10 cellular contexts compared by ENCODE assay signal in genomic region chr13:113410472-113411201, GRCh38. TPM values are rescaled to one million over a fixed set of nuclear protein-coding genes. Genes with fewer than 3 reads are reported as not detected.
DNase-seq lines count a peak whose midpoint lies in the region; ATAC-seq, FAIRE-seq and TF ChIP-seq lines count a peak whose summit lies in the region.
"Had no signal": no experiment of that assay in that cellular context is flagged by ENCODE, and none has a peak within 500 bp of the region (broad histone marks: within the 10 kb centered on the region; RNA-seq: fewer than 3 reads in every experiment).

No MANE protein-coding gene starts in this region.

- TF ChIP-seq CTCF in astrocyte (IDR thresholded peaks at IDR 0.05; ENCODE audit: insufficient read depth, low read depth, low read length) = no peak

- peaks cover 0 to 2% of the 10 kb centered on the region in 2 donors for H3K9me3 Mint-ChIP-seq in activated T-cell treated with anti-CD3 and anti-CD28 coated beads, Interleukin-2, amount 50 U/mL, for 72 hours
- peaks cover 2% of the 10 kb centered on the region for H3K9me3 Mint-ChIP-seq in activated T-cell treated with anti-CD3 and anti-CD28 coated beads, Interleukin-2, amount 50 U/mL, for 24 hours
- peaks cover 2% of the 10 kb centered on the region for H3K9me3 Mint-ChIP-seq in astrocyte (ENCODE audit: unreplicated experiment)
- H3K9me3 Mint-ChIP-seq: CD8-positive, alpha-beta memory T cell had no signal

- H3K4me1 ChIP-seq in astrocyte (ENCODE audit: insufficient read depth, low read length) (peaks cover 31% of the 10 kb centered on the region), urinary bladder (ENCODE audit: insufficient read depth) (no peaks in the 10 kb centered on the region)

- no peaks in the 10 kb centered on the region for H3K4me1 Mint-ChIP-seq in activated T-cell treated with anti-CD3 and anti-CD28 coated beads, Interleukin-2, amount 50 U/mL, for 72 hours (ENCODE audit: low read depth)
- no peaks in the 10 kb centered on the region for H3K4me1 Mint-ChIP-seq in activated T-cell treated with anti-CD3 and anti-CD28 coated beads, Interleukin-2, amount 50 U/mL, for 24 hours (ENCODE audit: low read depth)
- H3K4me1 Mint-ChIP-seq in astrocyte (ENCODE audit: low read depth, unreplicated experiment) = peaks cover 14% of the 10 kb centered on the region
- H3K4me1 Mint-ChIP-seq: CD8-positive, alpha-beta memory T cell; GM23338 had no signal

- H3K27me3 ChIP-seq in astrocyte (ENCODE audit: insufficient read depth, low read length) = no peaks in the 10 kb centered on the region

- no peaks in the 10 kb centered on the region for H3K27me3 Mint-ChIP-seq in activated T-cell treated with anti-CD3 and anti-CD28 coated beads, Interleukin-2, amount 50 U/mL, for 72 hours (ENCODE audit: low read depth)
- H3K27me3 Mint-ChIP-seq in activated T-cell treated with anti-CD3 and anti-CD28 coated beads, Interleukin-2, amount 50 U/mL, for 24 hours = peaks cover 22% of the 10 kb centered on the region
- peaks cover 26% of the 10 kb centered on the region for H3K27me3 Mint-ChIP-seq in astrocyte (ENCODE audit: low read depth, unreplicated experiment)

- H3K27ac ChIP-seq in astrocyte (ENCODE audit: low read depth, low read length) = peak overlapping the region; percentile 98
- H3K27ac ChIP-seq in urinary bladder (ENCODE audit: low read depth) = peak overlapping the region; percentile 92

- no peaks in the 10 kb centered on the region for H3K79me2 ChIP-seq in astrocyte (ENCODE audit: insufficient read depth, low read length)

- H3K36me3 Mint-ChIP-seq in activated T-cell treated with anti-CD3 and anti-CD28 coated beads, Interleukin-2, amount 50 U/mL, for 72 hours (ENCODE audit: insufficient read depth in 2 of 2) = peaks cover 0 to 2% of the 10 kb centered on the region in 2 donors
- no peaks in the 10 kb centered on the region for H3K36me3 Mint-ChIP-seq in activated T-cell treated with anti-CD3 and anti-CD28 coated beads, Interleukin-2, amount 50 U/mL, for 24 hours (ENCODE audit: low read depth)
- no peaks in the 10 kb centered on the region for H3K36me3 Mint-ChIP-seq in astrocyte (ENCODE audit: low read depth, unreplicated experiment)
- H3K36me3 Mint-ChIP-seq: CD8-positive, alpha-beta memory T cell had no signal

- no peaks in the 10 kb centered on the region for H3K36me3 ChIP-seq in astrocyte (ENCODE audit: insufficient read depth, low read length)
- no peaks in the 10 kb centered on the region for H3K36me3 ChIP-seq in urinary bladder (ENCODE audit: insufficient read depth)

- H3K4me3 Mint-ChIP-seq in activated T-cell treated with anti-CD3 and anti-CD28 coated beads, Interleukin-2, amount 50 U/mL, for 72 hours = no peak overlapping the region
- no peak overlapping the region for H3K4me3 Mint-ChIP-seq in activated T-cell treated with anti-CD3 and anti-CD28 coated beads, Interleukin-2, amount 50 U/mL, for 24 hours
- H3K4me3 Mint-ChIP-seq in astrocyte (ENCODE audit: unreplicated experiment) = no peak overlapping the region
- H3K4me3 Mint-ChIP-seq: CD8-positive, alpha-beta memory T cell; GM23338 had no signal

- in situ Hi-C loops in KBM-7 (cut with MboI; ENCODE audit: low pct_unique_long_range_greater_than_20kb, low sequenced_read_pairs) = no loop called here

- WGBS in urinary bladder = 50% methylated on average over 34 of the region's 34 CpGs

- peak overlapping the region; percentile 83 for H3K4me2 ChIP-seq in astrocyte (ENCODE audit: low read length)
- H3K4me2 ChIP-seq: GM23338 had no signal

- peak overlapping the region; percentile 14 for H2AFZ ChIP-seq in astrocyte (ENCODE audit: low read depth, low read length)
- H2AFZ ChIP-seq: GM23338 had no signal

- no peaks in the 10 kb centered on the region for H3K9me3 ChIP-seq in astrocyte (ENCODE audit: insufficient read depth, low read depth, low read length)

- no peak overlapping the region for H3K27ac Mint-ChIP-seq in activated T-cell treated with anti-CD3 and anti-CD28 coated beads, Interleukin-2, amount 50 U/mL, for 72 hours
- no peak overlapping the region for H3K27ac Mint-ChIP-seq in activated T-cell treated with anti-CD3 and anti-CD28 coated beads, Interleukin-2, amount 50 U/mL, for 24 hours
- peak overlapping the region; percentile 93 for H3K27ac Mint-ChIP-seq in astrocyte (ENCODE audit: unreplicated experiment)
- H3K27ac Mint-ChIP-seq: CD8-positive, alpha-beta memory T cell; GM23338 had no signal

- peak overlapping the region; percentile 47 for H3K4me3 ChIP-seq in astrocyte (ENCODE audit: insufficient read depth, low read depth, low read length)
- H3K4me3 ChIP-seq in urinary bladder (ENCODE audit: low read depth, low read length) = no peak overlapping the region
- H3K4me3 ChIP-seq: GM23338 had no signal

- peak in 1 of 2 donors; percentile 9 for DNase-seq in activated T-cell treated with anti-CD3 and anti-CD28 coated beads, Interleukin-2, amount 50 U/mL, for 72 hours
- DNase-seq in activated T-cell treated with anti-CD3 and anti-CD28 coated beads, Interleukin-2, amount 50 U/mL, for 24 hours = no peak
- peak; percentile 83 for DNase-seq in astrocyte (ENCODE audit: low read depth)
- DNase-seq in left kidney (ENCODE audit: low read depth, low spot score) = peak; percentile 92
- no peak for DNase-seq in NCI-H1930 (lab: John Stamatoyannopoulos, UW)
- no peak for DNase-seq in NCI-H446 (lab: John Stamatoyannopoulos, UW)
- no peak for DNase-seq in KBM-7
- DNase-seq: CD8-positive, alpha-beta memory T cell had no signal

- peak; percentile 27 to 60 for ATAC-seq in activated T-cell treated with anti-CD3 and anti-CD28 coated beads, Interleukin-2, amount 50 U/mL, for 72 hours (replicated peaks in 1 of 2)
- ATAC-seq: GM23338 had no signal

- FAIRE-seq in astrocyte (lab: Jason Lieb, UNC) = peak; percentile 37

- no peaks in the 10 kb centered on the region for H4K20me1 ChIP-seq in astrocyte (ENCODE audit: insufficient read depth, low read length)

- H3K9ac ChIP-seq in astrocyte (ENCODE audit: low read length) = peak overlapping the region; percentile 80

RNA-seq across cellular contexts. Expression of gene ADPRHL1, which starts 42.7 kb away (rescaled TPM):
- 1 to 10 TPM; 1.4 to 2.1 TPM for total RNA-seq in activated T-cell treated with anti-CD3 and anti-CD28 coated beads, Interleukin-2, amount 50 U/mL, for 72 hours
- total RNA-seq in astrocyte = 2.5 and 3.1 TPM in 2 replicates
- 6.0 TPM for total RNA-seq in urinary bladder
- polyA plus RNA-seq in urinary bladder = 2.6 TPM

RNA-seq across cellular contexts. Expression of gene GRTP1, which starts 46.7 kb away (rescaled TPM):
- 1 to 10 TPM in 1 of 2 donors, under 1 TPM in 1; 0.79 to 2.5 TPM for total RNA-seq in activated T-cell treated with anti-CD3 and anti-CD28 coated beads, Interleukin-2, amount 50 U/mL, for 72 hours
- 0.36 and 0.61 TPM in 2 replicates for total RNA-seq in astrocyte
- 3.9 TPM for total RNA-seq in urinary bladder
- 8.4 TPM for polyA plus RNA-seq in urinary bladder
- total RNA-seq: CD8-positive, alpha-beta memory T cell had no signal
- polyA plus RNA-seq: CD8-positive, alpha-beta memory T cell had no signal

Comparison
In these comparisons a context has a peak if more than half of its experiments do, and no peak if none do; other contexts are left out.
1. DNase-seq: peak in astrocyte (single experiment) and left kidney (single experiment); none in activated T-cell treated with anti-CD3 and anti-CD28 coated beads, Interleukin-2, amount 50 U/mL, for 24 hours (single experiment), NCI-H1930 (0 of 2), NCI-H446 (0 of 2) and KBM-7 (single experiment).